In genomic region chr3:141305436-141305835, GRCh38 we compare ENCODE assay signal across 9 cellular contexts.
A peak's percentile ranks its signal among the peaks of the same experiment; 100 is the strongest.
DNase-seq lines count a peak whose midpoint lies in the region; TF ChIP-seq lines count a peak whose summit lies in the region.
"Had no signal": no experiment of that assay in that cellular context is flagged by ENCODE, and none has a peak within 500 bp of the region (broad histone marks: within the 10 kb centered on the region; RNA-seq: fewer than 3 reads in every experiment).

No MANE protein-coding gene starts in this region.

- H3K4me2 ChIP-seq in neural progenitor cell (no peak overlapping the region), neuronal stem cell (ENCODE audit: insufficient read depth, low read length, poor library complexity, severe bottlenecking) (no peak overlapping the region)

- H3K4ac ChIP-seq in neuronal stem cell (ENCODE audit: low read length), result no peak overlapping the region

- H4K8ac ChIP-seq in neuronal stem cell (ENCODE audit: low read depth, low read length), result no peak overlapping the region

- H2BK5ac ChIP-seq in neuronal stem cell (ENCODE audit: low read length), result no peak overlapping the region

- peaks cover 4% of the 10 kb centered on the region for H3K9me3 Mint-ChIP-seq in neural progenitor cell
- H3K9me3 Mint-ChIP-seq: activated naive CD4-positive, alpha-beta T cell treated with anti-CD3 and anti-CD28 coated beads, Interleukin-2, amount 10 ng/mL, durations not matched to agents 7 days and 5 days had no signal

- no peaks in the 10 kb centered on the region for H3K9me3 ChIP-seq in KOPT-K1 (ENCODE audit: insufficient read depth, low read length, poor library complexity, severe bottlenecking)
- H3K9me3 ChIP-seq in neural progenitor cell (ENCODE audit: low read depth), result no peaks in the 10 kb centered on the region
- H3K9me3 ChIP-seq in neuronal stem cell (replicated peaks in 1 of 2; ENCODE audit: control insufficient read depth in 2 of 2, insufficient read depth in 1 of 2, low read depth in 1 of 2, low read length in 2 of 2), result no peaks in the 10 kb centered on the region

- H3K9ac ChIP-seq in neural progenitor cell, result no peak overlapping the region
- no peak overlapping the region for H3K9ac ChIP-seq in neuronal stem cell (ENCODE audit: low read depth, low read length, poor library complexity)

- H2BK120ac ChIP-seq in neuronal stem cell (ENCODE audit: low read depth, low read length), result no peak overlapping the region

- H3K4me1 Mint-ChIP-seq in neural progenitor cell, result no peaks in the 10 kb centered on the region

- no peak overlapping the region for H3K14ac ChIP-seq in neuronal stem cell (ENCODE audit: low read length)

- H2AFZ ChIP-seq in neural progenitor cell (replicated peaks), result no peak overlapping the region
- H2AFZ ChIP-seq in neuronal stem cell (ENCODE audit: low read length), result no peak overlapping the region

- no peak overlapping the region for H2BK12ac ChIP-seq in neuronal stem cell (ENCODE audit: low read length)

- no peak overlapping the region for H3K23ac ChIP-seq in neuronal stem cell (ENCODE audit: low read depth, low read length, poor library complexity)

- H3K4me1 ChIP-seq in neural progenitor cell (no peaks in the 10 kb centered on the region), neuronal stem cell (ENCODE audit: control insufficient read depth in 2 of 2, insufficient read depth in 1 of 2, low read depth in 1 of 2, low read length in 2 of 2) (no peaks in the 10 kb centered on the region)

- H3K79me2 ChIP-seq in neural progenitor cell (ENCODE audit: low read depth), result no peaks in the 10 kb centered on the region

- H3K18ac ChIP-seq in neuronal stem cell (ENCODE audit: low read length), result no peak overlapping the region

- H2AK5ac ChIP-seq in neuronal stem cell (ENCODE audit: low read depth, low read length), result no peak overlapping the region

- H3K27me3 ChIP-seq in neural progenitor cell (peaks cover 9% of the 10 kb centered on the region), neuronal stem cell (ENCODE audit: control insufficient read depth in 3 of 3, insufficient read depth in 3 of 3, low read depth in 1 of 3, low read length in 3 of 3) (no peaks in the 10 kb centered on the region)

- H3K27ac Mint-ChIP-seq in neural progenitor cell, result no peak overlapping the region

- no peak overlapping the region for H3K4me3 ChIP-seq in neural progenitor cell
- H3K4me3 ChIP-seq in neuronal stem cell (ENCODE audit: low read length in 2 of 2), result no peak overlapping the region

- H3K27ac ChIP-seq in KOPT-K1 (ENCODE audit: low read depth, low read length, poor library complexity, severe bottlenecking) (peak overlapping the region; percentile 11), neural progenitor cell (no peak overlapping the region), neuronal stem cell (replicated peaks; ENCODE audit: low read length) (no peak overlapping the region)

- H3K4me3 Mint-ChIP-seq in neural progenitor cell, result no peak overlapping the region
- H3K4me3 Mint-ChIP-seq: activated naive CD4-positive, alpha-beta T cell treated with anti-CD3 and anti-CD28 coated beads, Interleukin-2, amount 10 ng/mL, durations not matched to agents 7 days and 5 days had no signal

- no peak for TF ChIP-seq CTCF in neural progenitor cell (IDR thresholded peaks at IDR 0.05)

- H2BK15ac ChIP-seq in neuronal stem cell (ENCODE audit: low read length), result no peak overlapping the region

- DNase-seq in activated CD4-positive, alpha-beta T cell treated with anti-CD3 and anti-CD28 coated beads for 48 hours, result peak; percentile 26
- no peak for DNase-seq in activated CD4-positive, alpha-beta T cell treated with anti-CD3 and anti-CD28 coated beads, Interleukin-2, amount 50 U/mL, for 4 hours
- peak; percentile 86 for DNase-seq in brain pericyte (ENCODE audit: low read depth, low spot score)
- peak; percentile 26 for DNase-seq in neural progenitor cell (ENCODE audit: low spot score)
- no peak for DNase-seq in neuronal stem cell (ENCODE audit: low spot score)
- DNase-seq in MV-4-11 (lab: John Stamatoyannopoulos, UW), result no peak
- DNase-seq in D341Med (ENCODE audit: low spot score), result no peak
- DNase-seq: activated naive CD4-positive, alpha-beta T cell treated with anti-CD3 and anti-CD28 coated beads, Interleukin-2, amount 10 ng/mL, durations not matched to agents 7 days and 5 days had no signal

- H3F3A ChIP-seq in neural progenitor cell (ENCODE audit: low read depth), result no peaks in the 10 kb centered on the region

- no peaks in the 10 kb centered on the region for H4K20me1 ChIP-seq in neural progenitor cell (ENCODE audit: low read depth)

- H3K27me3 Mint-ChIP-seq in neural progenitor cell (ENCODE audit: insufficient read depth, low read depth), result peaks cover 3% of the 10 kb centered on the region

- no peaks in the 10 kb centered on the region for H3K36me3 ChIP-seq in KOPT-K1 (ENCODE audit: insufficient read depth, low read length)
- no peaks in the 10 kb centered on the region for H3K36me3 ChIP-seq in neural progenitor cell
- no peaks in the 10 kb centered on the region for H3K36me3 ChIP-seq in neuronal stem cell (replicated peaks in 1 of 2; ENCODE audit: control insufficient read depth in 2 of 2, insufficient read depth in 2 of 2, low read length in 2 of 2)

- peaks cover 4% of the 10 kb centered on the region for H3K36me3 Mint-ChIP-seq in neural progenitor cell

- H4K91ac ChIP-seq in neuronal stem cell (ENCODE audit: low read depth, low read length, poor library complexity), result no peak overlapping the region

- H3K79me1 ChIP-seq in neuronal stem cell (ENCODE audit: low read depth, low read length), result no peaks in the 10 kb centered on the region

Comparison
In these comparisons a context has a peak if more than half of its experiments do, and no peak if none do; other contexts are left out.
1. DNase-seq: peak in activated CD4-positive, alpha-beta T cell treated with anti-CD3 and anti-CD28 coated beads for 48 hours (single experiment), brain pericyte (single experiment) and neural progenitor cell (single experiment); none in activated CD4-positive, alpha-beta T cell treated with anti-CD3 and anti-CD28 coated beads, Interleukin-2, amount 50 U/mL, for 4 hours (0 of 2), neuronal stem cell (single experiment), MV-4-11 (single experiment) and D341Med (single experiment).